ENCODE assay signal across 32 cellular contexts in the genomic region with DNA sequence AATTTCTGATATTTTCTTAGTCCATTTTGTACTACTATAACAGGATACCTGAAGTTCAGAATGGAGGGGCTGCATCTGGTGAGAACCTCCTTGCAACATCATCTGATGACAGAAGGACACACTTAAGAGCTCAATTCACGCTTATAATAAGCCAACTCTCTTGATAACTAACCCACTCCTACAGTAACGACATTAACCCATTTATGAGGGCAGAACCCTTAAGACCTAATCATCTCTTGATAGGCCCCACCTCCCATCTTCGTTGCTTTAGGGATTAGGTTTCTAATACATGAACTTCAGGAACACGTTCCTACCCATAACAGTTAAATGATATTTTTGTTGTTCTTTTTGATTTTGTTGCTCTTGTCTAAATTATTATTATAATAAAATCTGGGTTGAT.
"Had no signal": no experiment of that assay in that cellular context is flagged by ENCODE, and none has a peak within 500 bp of the region (broad histone marks: within the 10 kb centered on the region; RNA-seq: fewer than 3 reads in every experiment).

No MANE protein-coding gene starts in this region.

- ATAC-seq: activated naive CD8-positive, alpha-beta T cell treated with anti-CD3 and anti-CD28 coated beads, Interleukin-2, amount 50 U/mL, for 24 hours; Right ventricle myocardium inferior had no signal

- H3K9ac ChIP-seq: KMS-11 had no signal

- H3K4me1 Mint-ChIP-seq: activated naive CD8-positive, alpha-beta T cell treated with anti-CD3 and anti-CD28 coated beads, Interleukin-2, amount 50 U/mL, for 24 hours had no signal

- H3K4me3 Mint-ChIP-seq: activated CD4-positive, alpha-beta memory T cell treated with anti-CD3 and anti-CD28 coated beads, Interleukin-2, amount 10 ng/mL, durations not matched to agents 7 days and 5 days; activated naive CD4-positive, alpha-beta T cell treated with anti-CD3 and anti-CD28 coated beads, Interleukin-2, amount 10 ng/mL, durations not matched to agents 7 days and 5 days; activated naive CD8-positive, alpha-beta T cell; activated naive CD8-positive, alpha-beta T cell treated with anti-CD3 and anti-CD28 coated beads, Interleukin-2, amount 50 U/mL, for 24 hours; activated T-helper 1 cell treated with anti-CD3 and anti-CD28 coated beads, Interleukin-12 subunit alpha, Interleukin-12 subunit beta, Interleukin-2, Interleukin-4 antibody, amounts not matched to agents 30 ng/mL and 10 ng/mL and 1 ng/mL, durations not matched to agents 14 hours and 24 hours and 36 hours; brain had no signal

- H3K4me3 ChIP-seq: PC-9 had no signal

- H3K4me2 ChIP-seq: KMS-11, PC-9 had no signal

- FAIRE-seq: bronchial epithelial cell, colon, RCC 7860 had no signal

- H2AFZ ChIP-seq: PC-9 had no signal

- H3K9me3 Mint-ChIP-seq: activated CD4-positive, alpha-beta memory T cell treated with anti-CD3 and anti-CD28 coated beads, Interleukin-2, amount 10 ng/mL, durations not matched to agents 7 days and 5 days; activated naive CD4-positive, alpha-beta T cell treated with anti-CD3 and anti-CD28 coated beads, Interleukin-2, amount 10 ng/mL, durations not matched to agents 7 days and 5 days; activated naive CD8-positive, alpha-beta T cell treated with anti-CD3 and anti-CD28 coated beads, Interleukin-2, amount 50 U/mL, for 24 hours; activated T-helper 1 cell treated with anti-CD3 and anti-CD28 coated beads, Interleukin-12 subunit alpha, Interleukin-12 subunit beta, Interleukin-2, Interleukin-4 antibody, amounts not matched to agents 30 ng/mL and 10 ng/mL and 1 ng/mL, durations not matched to agents 14 hours and 24 hours and 36 hours; brain had no signal

- H3K27ac ChIP-seq: KMS-11, PC-9, RWPE1, WERI-Rb-1 had no signal

- DNase-seq: activated CD4-positive, alpha-beta memory T cell treated with anti-CD3 and anti-CD28 coated beads, Interleukin-2, amount 10 ng/mL, durations not matched to agents 7 days and 5 days; activated CD4-positive, alpha-beta T cell treated with anti-CD3 and anti-CD28 coated beads for 1 hour; activated CD4-positive, alpha-beta T cell treated with anti-CD3 and anti-CD28 coated beads for 48 hours; activated CD4-positive, CD25-positive, alpha-beta regulatory T cell; activated naive CD4-positive, alpha-beta T cell treated with anti-CD3 and anti-CD28 coated beads, Interleukin-2, amount 10 ng/mL, durations not matched to agents 7 days and 5 days; activated naive CD8-positive, alpha-beta T cell treated with anti-CD3 and anti-CD28 coated beads, Interleukin-2, amount 50 U/mL, for 24 hours; activated T-cell treated with anti-CD3 and anti-CD28 coated beads, Interleukin-2, amount 50 U/mL, for 1 hour; caudate nucleus; cerebellar nuclear complex; NCI-H1092 treated with DMSO at 0.1 percent for 48 hours; NCI-H1417; NCI-H146; NCI-H187; NCI-H2029 treated with DMSO at 0.1 percent for 48 hours; NCI-H2107; NCI-H2171; NCI-H510A treated with DMSO at 0.1 percent for 48 hours; NCI-H526 treated with DMSO at 0.1 percent for 48 hours; NCI-H774; PC-9; SIG-M5; T1000; WERI-Rb-1 had no signal

- H3K27me3 Mint-ChIP-seq: activated CD4-positive, alpha-beta memory T cell treated with anti-CD3 and anti-CD28 coated beads, Interleukin-2, amount 10 ng/mL, durations not matched to agents 7 days and 5 days; activated naive CD4-positive, alpha-beta T cell treated with anti-CD3 and anti-CD28 coated beads, Interleukin-2, amount 10 ng/mL, durations not matched to agents 7 days and 5 days; activated naive CD8-positive, alpha-beta T cell; activated naive CD8-positive, alpha-beta T cell treated with anti-CD3 and anti-CD28 coated beads, Interleukin-2, amount 50 U/mL, for 24 hours; brain had no signal

- H3K27ac Mint-ChIP-seq: activated CD4-positive, alpha-beta memory T cell treated with anti-CD3 and anti-CD28 coated beads, Interleukin-2, amount 10 ng/mL, durations not matched to agents 7 days and 5 days; activated naive CD8-positive, alpha-beta T cell; activated naive CD8-positive, alpha-beta T cell treated with anti-CD3 and anti-CD28 coated beads, Interleukin-2, amount 50 U/mL, for 24 hours; activated T-helper 1 cell treated with anti-CD3 and anti-CD28 coated beads, Interleukin-12 subunit alpha, Interleukin-12 subunit beta, Interleukin-2, Interleukin-4 antibody, amounts not matched to agents 30 ng/mL and 10 ng/mL and 1 ng/mL, durations not matched to agents 14 hours and 24 hours and 36 hours had no signal
